In genomic region chr20:52962183-52962582, GRCh38 we compare ENCODE assay signal across 24 cellular contexts. TPM values are rescaled to one million over a fixed set of nuclear protein-coding genes. Genes with fewer than 3 reads are reported as not detected.
"Had no signal": no experiment of that assay in that cellular context is flagged by ENCODE, and none has a peak within 500 bp of the region (broad histone marks: within the 10 kb centered on the region; RNA-seq: fewer than 3 reads in every experiment).

No MANE protein-coding gene starts in this region.

- FAIRE-seq: RCC 7860 had no signal

- H3K9ac ChIP-seq: KMS-11 had no signal

- H2AFZ ChIP-seq: PC-9 had no signal

- H3K27ac ChIP-seq: HL-60, KMS-11, PC-9, SJSA1, SK-N-MC had no signal

- H3K9me3 ChIP-seq: SJSA1 had no signal

- H3K36me3 ChIP-seq: SJSA1 had no signal

- DNase-seq: IMR-90; Kasumi-1; MM.1S; NCI-H1092 treated with DMSO at 0.1 percent for 48 hours; NCI-H1436 treated with DMSO at 0.1 percent for 48 hours; NCI-H1694; NCI-H187 treated with DMSO at 0.1 percent for 48 hours; NCI-H2171 treated with DMSO at 0.1 percent for 48 hours; NCI-H345; NCI-H446 treated with DMSO at 0.1 percent for 48 hours; NCI-H510A treated with DMSO at 0.1 percent for 48 hours; NCI-H526; NCI-H748 treated with DMSO at 0.1 percent for 48 hours; NK-92 treated with Interleukin-12 subunit alpha and Interleukin-12 subunit beta, amount 100 ng/mL, for 24 hours; OCI-M1; PC-9; Right ventricle myocardium superior; RPMI8226; SIG-M5 had no signal

- H3K4me2 ChIP-seq: KMS-11, PC-9 had no signal

- H3K4me3 ChIP-seq: PC-9, SJSA1, SK-N-MC had no signal

RNA-seq across cellular contexts. Expression of gene TSHZ2, which starts 10.0 kb away (rescaled TPM):
- total RNA-seq: PC-9, SJSA1 had no signal
